10 cellular contexts compared by ENCODE assay signal in the genomic region with DNA sequence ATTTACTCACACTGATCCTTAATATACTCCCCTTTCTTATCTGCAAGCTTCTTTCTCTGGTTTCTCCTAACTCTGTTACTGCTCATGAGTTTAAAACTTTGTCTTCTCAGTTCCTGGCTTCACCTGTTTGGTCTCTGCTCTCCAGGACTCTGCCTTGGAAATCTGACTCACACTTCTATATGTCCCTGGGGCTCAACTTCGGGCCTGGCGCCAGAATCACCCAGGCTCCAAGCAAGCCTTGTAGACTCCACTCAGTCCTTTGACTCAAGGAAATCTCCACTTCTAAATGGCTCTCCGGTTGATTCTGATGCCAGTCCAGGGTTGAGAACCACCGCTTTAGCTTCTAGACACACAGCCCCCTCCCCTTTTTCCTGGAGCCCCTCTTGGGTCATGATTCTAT. TPM values are rescaled to one million over a fixed set of nuclear protein-coding genes. Genes with fewer than 3 reads are reported as not detected.
DNase-seq lines count a peak whose midpoint lies in the region; ATAC-seq and TF ChIP-seq lines count a peak whose summit lies in the region.
"Had no signal": no experiment of that assay in that cellular context is flagged by ENCODE, and none has a peak within 500 bp of the region (broad histone marks: within the 10 kb centered on the region; RNA-seq: fewer than 3 reads in every experiment).

No MANE protein-coding gene starts in this region.

- no peaks in the 10 kb centered on the region for H3K27me3 ChIP-seq in HAP-1 (ENCODE audit: low read depth)
- no peaks in the 10 kb centered on the region for H3K27me3 ChIP-seq in adipocyte (replicated peaks; ENCODE audit: control insufficient read depth, insufficient read depth, low read length)
- no peaks in the 10 kb centered on the region for H3K27me3 ChIP-seq in heart left ventricle
- H3K27me3 ChIP-seq in gastrocnemius medialis = no peaks in the 10 kb centered on the region

- H3K36me3 ChIP-seq in HAP-1 (replicated peaks) (no peaks in the 10 kb centered on the region), adipocyte (ENCODE audit: control insufficient read depth, insufficient read depth, low read length, severe bottlenecking) (no peaks in the 10 kb centered on the region), heart left ventricle (no peaks in the 10 kb centered on the region), gastrocnemius medialis (no peaks in the 10 kb centered on the region)

- TF ChIP-seq CTCF in heart left ventricle (IDR thresholded peaks at IDR 0.05) (no peak), gastrocnemius medialis (IDR thresholded peaks at IDR 0.05 in 4 of 5, conservative IDR thresholded peaks at IDR 0.05 in 1 of 5) (no peak)

- H3K4me1 ChIP-seq in HAP-1 = peaks cover 77% of the 10 kb centered on the region
- H3K4me1 ChIP-seq in adipocyte (ENCODE audit: control insufficient read depth, insufficient read depth, low read length) = peaks cover 68% of the 10 kb centered on the region
- peaks cover 0 to 55% (median 23%) of the 10 kb centered on the region in 12 donors for H3K4me1 ChIP-seq in heart left ventricle
- peaks cover 44 to 54% of the 10 kb centered on the region in 2 donors for H3K4me1 ChIP-seq in gastrocnemius medialis

- 60 to 77% (median 71%) methylated on average over 4 of the region's 4 CpGs for WGBS in heart left ventricle, 4 donors

- H3K9me3 ChIP-seq in HAP-1 = no peaks in the 10 kb centered on the region
- H3K9me3 ChIP-seq in adipocyte (ENCODE audit: control insufficient read depth, low read length) = no peaks in the 10 kb centered on the region
- no peaks in the 10 kb centered on the region for H3K9me3 ChIP-seq in heart left ventricle
- no peaks in the 10 kb centered on the region for H3K9me3 ChIP-seq in gastrocnemius medialis

- TF ChIP-seq POLR2A in heart left ventricle (IDR thresholded peaks at IDR 0.05) (no peak), gastrocnemius medialis (IDR thresholded peaks at IDR 0.05) (peak in 1 of 2 donors; percentile 35)

- in situ Hi-C loops in HAP-1 (cut with MboI; ENCODE audit: low sequenced_read_pairs) = loop anchor here (10.0 to 25.0 kb wide), 2 partner anchors 194 to 542 kb away; no protein-coding TSS in a partner anchor
- in situ Hi-C loops in gastrocnemius medialis (cut with MboI; ENCODE audit: low sequenced_read_pairs in 4 of 4) = loop anchor here in 1 of 4 donors (10.0 to 25.0 kb wide), 4 partner anchors 192 to 667 kb away; a partner anchor contains a TSS

- peak; percentile 75 to 82 for DNase-seq in HAP-1 (ENCODE audit: low spot score in 2 of 2)
- DNase-seq in adipocyte (ENCODE audit: low read depth) = peak; percentile 59
- peak in 4 of 5 donors; percentile 29 to 58 (median 34) for DNase-seq in heart left ventricle
- DNase-seq in gastrocnemius medialis = peak in 1 of 2 donors; percentile 50
- DNase-seq in occipital lobe (lab: John Stamatoyannopoulos, UW) = no peak
- DNase-seq in hippocampal formation (lab: John Stamatoyannopoulos, UW) = no peak
- no peak for DNase-seq in activated T-cell treated with anti-CD3 and anti-CD28 coated beads for 4 hours
- DNase-seq: GDM1, retina had no signal

- ATAC-seq in heart left ventricle = no peak
- ATAC-seq in gastrocnemius medialis = peak; percentile 9 to 18
- ATAC-seq in GM21717 (IDR thresholded peaks at IDR 0.05; ENCODE audit: unreplicated experiment) = no peak

- peak overlapping the region; percentile 19 for H3K4me3 ChIP-seq in HAP-1
- H3K4me3 ChIP-seq in adipocyte (ENCODE audit: low read length) = peak overlapping the region; percentile 76
- H3K4me3 ChIP-seq in heart left ventricle = peak overlapping the region in 4 of 12 donors; percentile 33 to 51 (median 37)
- peak overlapping the region in 2 of 4 donors; percentile 34 to 46 for H3K4me3 ChIP-seq in gastrocnemius medialis

- H3K9ac ChIP-seq in adipocyte (ENCODE audit: low read length) = peak overlapping the region; percentile 83

- intact Hi-C loops in heart left ventricle (cut with DNase I) = loop anchor here in 3 of 10 donors (5.0 kb wide), 5 partner anchors 52 to 272 kb away; a partner anchor contains a TSS
- intact Hi-C loops in gastrocnemius medialis (cut with DNase I; ENCODE audit: low total_unique reads) = loop anchor here (2.0 to 5.0 kb wide), 2 partner anchors 102 to 264 kb away; no protein-coding TSS in a partner anchor

- H3K27ac ChIP-seq in heart left ventricle (peak overlapping the region in 9 of 12 donors; percentile 49 to 86 (median 67)), gastrocnemius medialis (peak overlapping the region; percentile 78 to 90 (median 88))

RNA-seq across cellular contexts. Expression of a gene that starts 57.8 kb away (rescaled TPM):
- under 1 TPM in 6 of 9 donors, not detected in 3; 0.07 to 0.75 (median 0.33) TPM for total RNA-seq in heart left ventricle
- polyA plus RNA-seq in heart left ventricle = not detected
- 10 to 100 TPM in 1 of 4 donors, 1 to 10 TPM in 1, not detected in 2; 1.2 to 15.7 TPM for total RNA-seq in gastrocnemius medialis
- total RNA-seq in occipital lobe = 0.78 TPM

Comparison
In these comparisons a context has a peak if more than half of its experiments do, and no peak if none do; other contexts are left out.
1. DNase-seq: peak in HAP-1 (2 of 2), adipocyte (single experiment) and heart left ventricle (4 of 5); none in occipital lobe (single experiment), hippocampal formation (0 of 2) and activated T-cell treated with anti-CD3 and anti-CD28 coated beads for 4 hours (single experiment).
2. ATAC-seq: peak in gastrocnemius medialis (2 of 2); none in heart left ventricle (0 of 4) and GM21717 (single experiment).